Comparison of ENCODE assay signal across 13 cellular contexts in genomic region chr1:6420594-6421042, GRCh38. TPM values are rescaled to one million over a fixed set of nuclear protein-coding genes. Genes with fewer than 3 reads are reported as not detected.
A peak's percentile ranks its signal among the peaks of the same experiment; 100 is the strongest.
DNase-seq lines count a peak whose midpoint lies in the region; ATAC-seq, FAIRE-seq and TF ChIP-seq lines count a peak whose summit lies in the region.
"Had no signal": no experiment of that assay in that cellular context is flagged by ENCODE, and none has a peak within 500 bp of the region (broad histone marks: within the 10 kb centered on the region; RNA-seq: fewer than 3 reads in every experiment).

No MANE protein-coding gene starts in this region.

- H3K9me3 ChIP-seq in HepG2 (ENCODE audit: low read length) (no peaks in the 10 kb centered on the region), right lobe of liver (no peaks in the 10 kb centered on the region), left lung (no peaks in the 10 kb centered on the region), upper lobe of left lung (no peaks in the 10 kb centered on the region), HAP-1 (no peaks in the 10 kb centered on the region)

- H3K27ac Mint-ChIP-seq in central memory CD8-positive, alpha-beta T cell (ENCODE audit: low read depth), result no peak overlapping the region

- no peak overlapping the region for H3K9ac ChIP-seq in HepG2 (ENCODE audit: insufficient read depth, low read depth, low read length)

- no peak for FAIRE-seq in HepG2 (lab: Jason Lieb, UNC)

- POLR2A ChIA-PET in HepG2 (lab: Yijun Ruan, JAX), result no interaction called here

- TF ChIP-seq RAD21 in HepG2 (CRISPR knock-in tag; IDR thresholded peaks at IDR 0.05), result no peak

- H2AFZ ChIP-seq in HepG2 (ENCODE audit: low read length), result no peak overlapping the region

- H3K27me3 ChIP-seq in HepG2 (ENCODE audit: control insufficient read depth in 1 of 2, insufficient read depth in 2 of 2, low read length in 2 of 2) (peaks cover 32 to 91% of the 10 kb centered on the region in 2 experiments), right lobe of liver (peaks cover 2 to 33% of the 10 kb centered on the region in 2 donors), left lung (peaks cover 76 to 100% of the 10 kb centered on the region in 2 donors), upper lobe of left lung (peaks cover 3 to 70% (median 46%) of the 10 kb centered on the region in 4 donors), HAP-1 (ENCODE audit: low read depth) (peaks cover 32% of the 10 kb centered on the region)

- TF ChIP-seq CTCF in HepG2 (CRISPR knock-in tag; IDR thresholded peaks at IDR 0.05) (no peak), right lobe of liver (IDR thresholded peaks at IDR 0.05) (no peak), left lung (IDR thresholded peaks at IDR 0.05) (no peak), upper lobe of left lung (IDR thresholded peaks at IDR 0.05) (no peak)

- H3K36me3 ChIP-seq in HepG2 (replicated peaks in 1 of 2; ENCODE audit: control insufficient read depth in 1 of 2, insufficient read depth in 2 of 2, low read length in 2 of 2) (no peaks in the 10 kb centered on the region), right lobe of liver (no peaks in the 10 kb centered on the region), left lung (no peaks in the 10 kb centered on the region), upper lobe of left lung (no peaks in the 10 kb centered on the region), HAP-1 (replicated peaks) (no peaks in the 10 kb centered on the region)

- TF ChIP-seq POLR2A in HepG2 (IDR thresholded peaks at IDR 0.05; ENCODE audit: insufficient read depth in 1 of 2, low read depth in 2 of 2, low read length in 2 of 2) (no peak), right lobe of liver (IDR thresholded peaks at IDR 0.05) (no peak), upper lobe of left lung (IDR thresholded peaks at IDR 0.05) (no peak)

- WGBS in HepG2 (ENCODE audit: low lambda C conversion rate), result 20% methylated on average over 1 of the region's 35 CpGs
- no CpG with 5 or more reads among the region's 35 CpGs for WGBS in right lobe of liver (ENCODE audit: insufficient coverage, low coverage, low lambda C conversion rate, missing lambda C conversion rate)
- 0 to 19% methylated on average over 1 to 5 of the region's 35 CpGs for WGBS in upper lobe of left lung, 2 donors

- DNase-seq in HepG2 (ENCODE audit: low spot score) (no peak), right lobe of liver (no peak), left lung (peak in 1 of 2 donors; percentile 77), upper lobe of left lung (peak in 1 of 2 donors; percentile 86), HAP-1 (ENCODE audit: low spot score in 2 of 2) (no peak), A172 (ENCODE audit: low spot score) (no peak), sciatic nerve (ENCODE audit: low spot score) (no peak)
- DNase-seq in central memory CD8-positive, alpha-beta T cell (ENCODE audit: low spot score in 2 of 2), result no peak
- DNase-seq: activated CD4-positive, alpha-beta T cell treated with anti-CD3 and anti-CD28 coated beads, Interleukin-2, amount 50 U/mL, for 1 hour; NCI-H2081 treated with DMSO at 0.1 percent for 48 hours had no signal

- H3K27me3 Mint-ChIP-seq in central memory CD8-positive, alpha-beta T cell, result peaks cover 73% of the 10 kb centered on the region

- H3K4me3 Mint-ChIP-seq in central memory CD8-positive, alpha-beta T cell, result peak overlapping the region; percentile 52

- TF ChIP-seq EP300 in HepG2 (IDR thresholded peaks at IDR 0.05; ENCODE audit: low read depth in 2 of 2, low read length in 2 of 2), result no peak
- TF ChIP-seq EP300 in HepG2 (CRISPR knock-in tag; IDR thresholded peaks at IDR 0.05; ENCODE audit: borderline replicate concordance), result no peak
- no peak for TF ChIP-seq EP300 in upper lobe of left lung (IDR thresholded peaks at IDR 0.05)

- ATAC-seq in HepG2 (no peak), right lobe of liver (no peak), left lung (peak; percentile 11), upper lobe of left lung (ENCODE audit: low FRiP score in 2 of 2) (peak in 1 of 2 donors; percentile 25), sciatic nerve (no peak)
- ATAC-seq in central memory CD8-positive, alpha-beta T cell (replicated peaks; ENCODE audit: extremely low read depth, poor library complexity, severe bottlenecking), result no peak
- ATAC-seq: left lobe of liver, Right ventricle myocardium inferior had no signal

- H3K4me3 ChIP-seq in HepG2 (replicated peaks in 1 of 3; ENCODE audit: insufficient read depth in 1 of 3, low read depth in 2 of 3, low read length in 3 of 3), result peak overlapping the region in 1 of 3 experiments; percentile 60; a peak in 2 of 6 replicates
- H3K4me3 ChIP-seq in right lobe of liver, result no peak overlapping the region
- H3K4me3 ChIP-seq in left lung, result peak overlapping the region in 1 of 2 donors; percentile 28
- H3K4me3 ChIP-seq in upper lobe of left lung, result peak overlapping the region in 3 of 4 donors; percentile 34 to 54 (median 49)
- H3K4me3 ChIP-seq in HAP-1, result no peak overlapping the region

- H3K4me2 ChIP-seq in HepG2 (ENCODE audit: low read depth, low read length), result peak overlapping the region; percentile 62

- intact Hi-C loops in HepG2 (cut with micrococcal nuclease; ENCODE audit: unreplicated experiment) (no loop called here), right lobe of liver (cut with DNase I) (loop anchor here in 1 of 2 donors (10.0 kb wide), 1 partner anchor 176 kb away; the partner anchor contains the start of gene HES3), left lung (cut with DNase I) (no loop called here), sciatic nerve (cut with DNase I) (no loop called here)

- no TSS peak for BruUV-seq in HepG2 (replicated peaks; lab: Mats Ljungman, UMichigan)

- peaks cover 7% of the 10 kb centered on the region for H3K4me1 Mint-ChIP-seq in central memory CD8-positive, alpha-beta T cell

- no peaks in the 10 kb centered on the region for H3K9me3 Mint-ChIP-seq in central memory CD8-positive, alpha-beta T cell

- H4K20me1 ChIP-seq in HepG2 (ENCODE audit: insufficient read depth, low read length), result no peaks in the 10 kb centered on the region; the same call in 1 of the 2 replicates

- in situ Hi-C loops in HepG2 (cut with HindIII; ENCODE audit: extremely low pct_ligation_motif_present, low pct_unique_long_range_greater_than_20kb), result no loop called here
- in situ Hi-C loops in HAP-1 (cut with MboI; ENCODE audit: low sequenced_read_pairs), result no loop called here

- peaks cover 1% of the 10 kb centered on the region for H3K36me3 Mint-ChIP-seq in central memory CD8-positive, alpha-beta T cell (ENCODE audit: insufficient read depth)

- CTCF ChIA-PET in HepG2 (lab: Yijun Ruan, JAX; ENCODE audit: low intra/inter-chr PET ratio, low total read pairs), result no interaction called here

- H3K79me2 ChIP-seq in HepG2 (ENCODE audit: insufficient read depth, low read length), result no peaks in the 10 kb centered on the region

- H3K27ac ChIP-seq in HepG2 (ENCODE audit: extremely low read length, insufficient read depth, low read length), result no peak overlapping the region
- H3K27ac ChIP-seq in right lobe of liver, result no peak overlapping the region
- no peak overlapping the region for H3K27ac ChIP-seq in left lung
- H3K27ac ChIP-seq in upper lobe of left lung, result no peak overlapping the region

- H3K4me1 ChIP-seq in HepG2 (ENCODE audit: insufficient read depth, low read length) (peaks cover 30% of the 10 kb centered on the region), right lobe of liver (peaks cover 0 to 36% (median 0%) of the 10 kb centered on the region in 4 donors), left lung (peaks cover 24 to 46% of the 10 kb centered on the region in 2 donors), upper lobe of left lung (peaks cover 44 to 60% (median 46%) of the 10 kb centered on the region in 4 donors), HAP-1 (peaks cover 10% of the 10 kb centered on the region)

RNA-seq across cellular contexts. Expression of gene HES2, which starts 0.9 kb away (rescaled TPM):
- total RNA-seq in HepG2 (2016; rRNA removed; fragmentation: Illumina TruSeq; extraction: Trizol) (0.10 and 0.11 TPM in 2 replicates), right lobe of liver (1 to 10 TPM in 1 of 6 experiments, under 1 TPM in 2, not detected in 3; 0.27 to 1.2 (median 0.68) TPM), left lung (1 to 10 TPM; 1.6 to 6.6 TPM), upper lobe of left lung (10 to 100 TPM in 1 of 6 donors, 1 to 10 TPM in 5; 1.8 to 11.4 (median 3.7) TPM), sciatic nerve (not detected)
- total RNA-seq in HepG2 (2016; cell fraction: cytosol; rRNA removed; fragmentation: Illumina TruSeq; extraction: Trizol; ENCODE audit: low read depth), result 0.30 TPM in 1 of 2 replicates, not detected in the other
- 0.11 and 0.13 TPM in 2 replicates for total RNA-seq in HepG2 (2016; cell fraction: insoluble cytoplasmic fraction; rRNA removed; fragmentation: Illumina TruSeq; extraction: Trizol)
- 0.07 and 0.28 TPM in 2 replicates for total RNA-seq in HepG2 (2016; cell fraction: membrane; rRNA removed; fragmentation: Illumina TruSeq; extraction: Trizol)
- total RNA-seq in HepG2 (2016; cell fraction: nucleus; rRNA removed; fragmentation: Illumina TruSeq; extraction: Trizol), result 0.12 TPM in 1 of 2 replicates, not detected in the other
- 0.13 and 0.17 TPM in 2 replicates for polyA plus RNA-seq in HepG2 (2011; rRNA removed)
- polyA plus RNA-seq in HepG2 (2011; cell fraction: cytosol; rRNA removed), result 0.09 and 0.15 TPM in 2 replicates
- 0.06 and 0.10 TPM in 2 replicates for polyA plus RNA-seq in HepG2 (2011; cell fraction: nucleus; rRNA removed)
- not detected in 2 replicates for polyA plus RNA-seq in HepG2 (2012)
- polyA plus RNA-seq in HepG2 (2016; cell fraction: cytosol; fragmentation: Illumina TruSeq; extraction: Trizol; ENCODE audit: low read depth), result not detected in 2 replicates
- polyA plus RNA-seq in HepG2 (2016; cell fraction: insoluble cytoplasmic fraction; fragmentation: Illumina TruSeq; extraction: Trizol; ENCODE audit: low read depth), result 0.05 TPM in 1 of 2 replicates, not detected in the other
- 0.03 TPM in 1 of 2 replicates, not detected in the other for polyA plus RNA-seq in HepG2 (2016; cell fraction: membrane; fragmentation: Illumina TruSeq; extraction: Trizol; ENCODE audit: low read depth)
- 0.11 and 0.14 TPM in 2 replicates for polyA plus RNA-seq in HepG2 (2016; cell fraction: nucleus; fragmentation: Illumina TruSeq; extraction: Trizol; ENCODE audit: insufficient read depth, low read depth)
- 0.02 and 1.8 TPM in 2 replicates for polyA minus RNA-seq in HepG2 (2011; rRNA and poly(A)+ RNA removed; ENCODE audit: low replicate concordance)
- polyA minus RNA-seq in HepG2 (2011; cell fraction: cytosol; rRNA and poly(A)+ RNA removed), result not detected in 2 replicates
- polyA minus RNA-seq in HepG2 (2011; cell fraction: nucleus; rRNA and poly(A)+ RNA removed), result 0.25 TPM in 1 of 2 replicates, not detected in the other
- 2.0 and 3.9 TPM in 2 replicates for total RNA-seq in A172 (2014; rRNA removed; shearing (Covaris generic))
- total RNA-seq: Right ventricle myocardium inferior had no signal

RNA-seq across cellular contexts. Expression of gene ESPN, which starts 4.0 kb away (rescaled TPM):
- total RNA-seq in HepG2 (2016; rRNA removed; fragmentation: Illumina TruSeq; extraction: Trizol) (38.5 and 48.6 TPM in 2 replicates), right lobe of liver (100 to 1,000 TPM in 4 of 6 experiments, 10 to 100 TPM in 2; 81.6 to 149 (median 120) TPM), left lung (1 to 10 TPM; 1.2 to 3.7 TPM), upper lobe of left lung (10 to 100 TPM in 2 of 6 donors, 1 to 10 TPM in 4; 2.1 to 27.2 (median 4.8) TPM), sciatic nerve (14.4 TPM)
- total RNA-seq in HepG2 (2016; cell fraction: cytosol; rRNA removed; fragmentation: Illumina TruSeq; extraction: Trizol; ENCODE audit: low read depth), result 15.9 and 20.3 TPM in 2 replicates
- 39.4 and 50.9 TPM in 2 replicates for total RNA-seq in HepG2 (2016; cell fraction: insoluble cytoplasmic fraction; rRNA removed; fragmentation: Illumina TruSeq; extraction: Trizol)
- total RNA-seq in HepG2 (2016; cell fraction: membrane; rRNA removed; fragmentation: Illumina TruSeq; extraction: Trizol), result 30.5 and 39.8 TPM in 2 replicates
- total RNA-seq in HepG2 (2016; cell fraction: nucleus; rRNA removed; fragmentation: Illumina TruSeq; extraction: Trizol), result 25.3 and 27.5 TPM in 2 replicates
- 54.2 and 70.4 TPM in 2 replicates for polyA plus RNA-seq in HepG2 (2011; rRNA removed)
- polyA plus RNA-seq in HepG2 (2011; cell fraction: cytosol; rRNA removed), result 65.1 and 100 TPM in 2 replicates
- 169 and 184 TPM in 2 replicates for polyA plus RNA-seq in HepG2 (2011; cell fraction: nucleus; rRNA removed)
- 112 and 113 TPM in 2 replicates for polyA plus RNA-seq in HepG2 (2012)
- polyA plus RNA-seq in HepG2 (2016; cell fraction: cytosol; fragmentation: Illumina TruSeq; extraction: Trizol; ENCODE audit: low read depth), result 30.4 and 34.2 TPM in 2 replicates
- 72.8 and 91.0 TPM in 2 replicates for polyA plus RNA-seq in HepG2 (2016; cell fraction: insoluble cytoplasmic fraction; fragmentation: Illumina TruSeq; extraction: Trizol; ENCODE audit: low read depth)
- 46.8 and 50.8 TPM in 2 replicates for polyA plus RNA-seq in HepG2 (2016; cell fraction: membrane; fragmentation: Illumina TruSeq; extraction: Trizol; ENCODE audit: low read depth)
- polyA plus RNA-seq in HepG2 (2016; cell fraction: nucleus; fragmentation: Illumina TruSeq; extraction: Trizol; ENCODE audit: insufficient read depth, low read depth), result 64.4 and 66.2 TPM in 2 replicates
- polyA minus RNA-seq in HepG2 (2011; rRNA and poly(A)+ RNA removed; ENCODE audit: low replicate concordance), result 1.7 and 92.7 TPM in 2 replicates
- 102 and 107 TPM in 2 replicates for polyA minus RNA-seq in HepG2 (2011; cell fraction: cytosol; rRNA and poly(A)+ RNA removed)
- 35.1 and 39.9 TPM in 2 replicates for polyA minus RNA-seq in HepG2 (2011; cell fraction: nucleus; rRNA and poly(A)+ RNA removed)
- 4.0 TPM in 1 of 2 replicates, not detected in the other for total RNA-seq in A172 (2014; rRNA removed; shearing (Covaris generic))
- total RNA-seq: epithelial cell of proximal tubule had no signal

RNA-seq across cellular contexts. Expression of gene ACOT7, which starts 27.1 kb away (rescaled TPM):
- total RNA-seq in HepG2 (2016; rRNA removed; fragmentation: Illumina TruSeq; extraction: Trizol), result 33.0 and 43.2 TPM in 2 replicates
- total RNA-seq in HepG2 (2016; cell fraction: cytosol; rRNA removed; fragmentation: Illumina TruSeq; extraction: Trizol; ENCODE audit: low read depth), result 11.5 and 12.1 TPM in 2 replicates
- total RNA-seq in HepG2 (2016; cell fraction: insoluble cytoplasmic fraction; rRNA removed; fragmentation: Illumina TruSeq; extraction: Trizol), result 34.5 and 39.6 TPM in 2 replicates
- total RNA-seq in HepG2 (2016; cell fraction: membrane; rRNA removed; fragmentation: Illumina TruSeq; extraction: Trizol), result 19.5 and 22.7 TPM in 2 replicates
- total RNA-seq in HepG2 (2016; cell fraction: nucleus; rRNA removed; fragmentation: Illumina TruSeq; extraction: Trizol), result 16.0 and 18.3 TPM in 2 replicates
- 47.6 and 55.8 TPM in 2 replicates for polyA plus RNA-seq in HepG2 (2011; rRNA removed)
- 41.0 and 59.2 TPM in 2 replicates for polyA plus RNA-seq in HepG2 (2011; cell fraction: cytosol; rRNA removed)
- polyA plus RNA-seq in HepG2 (2011; cell fraction: nucleus; rRNA removed), result 29.4 and 30.1 TPM in 2 replicates
- polyA plus RNA-seq in HepG2 (2012), result 30.1 and 36.4 TPM in 2 replicates
- polyA plus RNA-seq in HepG2 (2016; cell fraction: cytosol; fragmentation: Illumina TruSeq; extraction: Trizol; ENCODE audit: low read depth), result 25.5 and 27.1 TPM in 2 replicates
- 80.5 and 96.2 TPM in 2 replicates for polyA plus RNA-seq in HepG2 (2016; cell fraction: insoluble cytoplasmic fraction; fragmentation: Illumina TruSeq; extraction: Trizol; ENCODE audit: low read depth)
- 36.8 and 37.9 TPM in 2 replicates for polyA plus RNA-seq in HepG2 (2016; cell fraction: membrane; fragmentation: Illumina TruSeq; extraction: Trizol; ENCODE audit: low read depth)
- 47.6 and 48.4 TPM in 2 replicates for polyA plus RNA-seq in HepG2 (2016; cell fraction: nucleus; fragmentation: Illumina TruSeq; extraction: Trizol; ENCODE audit: insufficient read depth, low read depth)
- polyA minus RNA-seq in HepG2 (2011; rRNA and poly(A)+ RNA removed; ENCODE audit: low replicate concordance), result 55.4 and 66.9 TPM in 2 replicates
- 14.3 and 18.7 TPM in 2 replicates for polyA minus RNA-seq in HepG2 (2011; cell fraction: cytosol; rRNA and poly(A)+ RNA removed)
- 8.0 and 8.6 TPM in 2 replicates for polyA minus RNA-seq in HepG2 (2011; cell fraction: nucleus; rRNA and poly(A)+ RNA removed)
- 10 to 100 TPM; 10.8 to 19.7 (median 14.1) TPM for total RNA-seq in right lobe of liver
- 10 to 100 TPM; 28.8 to 30.1 TPM for total RNA-seq in left lung
- 10 to 100 TPM in 5 of 6 donors, 1 to 10 TPM in 1; 8.2 to 33.4 (median 26.5) TPM for total RNA-seq in upper lobe of left lung
- total RNA-seq in A172 (2014; rRNA removed; shearing (Covaris generic)), result 44.2 and 55.3 TPM in 2 replicates
- total RNA-seq in sciatic nerve, result 11.9 TPM

RNA-seq across cellular contexts. Expression of gene TNFRSF25, which starts 45.4 kb away (rescaled TPM):
- total RNA-seq in HepG2 (2016; rRNA removed; fragmentation: Illumina TruSeq; extraction: Trizol), result 0.55 and 1.5 TPM in 2 replicates
- 0.40 and 0.44 TPM in 2 replicates for total RNA-seq in HepG2 (2016; cell fraction: cytosol; rRNA removed; fragmentation: Illumina TruSeq; extraction: Trizol; ENCODE audit: low read depth)
- 0.13 and 0.97 TPM in 2 replicates for total RNA-seq in HepG2 (2016; cell fraction: insoluble cytoplasmic fraction; rRNA removed; fragmentation: Illumina TruSeq; extraction: Trizol)
- total RNA-seq in HepG2 (2016; cell fraction: membrane; rRNA removed; fragmentation: Illumina TruSeq; extraction: Trizol), result 0.34 and 0.37 TPM in 2 replicates
- total RNA-seq in HepG2 (2016; cell fraction: nucleus; rRNA removed; fragmentation: Illumina TruSeq; extraction: Trizol), result 1.5 and 1.6 TPM in 2 replicates
- polyA plus RNA-seq in HepG2 (2011; rRNA removed), result 1.4 and 1.6 TPM in 2 replicates
- 0.47 and 0.64 TPM in 2 replicates for polyA plus RNA-seq in HepG2 (2011; cell fraction: cytosol; rRNA removed)
- polyA plus RNA-seq in HepG2 (2011; cell fraction: nucleus; rRNA removed), result 18.5 and 21.8 TPM in 2 replicates
- 3.9 and 4.6 TPM in 2 replicates for polyA plus RNA-seq in HepG2 (2012)
- polyA plus RNA-seq in HepG2 (2016; cell fraction: cytosol; fragmentation: Illumina TruSeq; extraction: Trizol; ENCODE audit: low read depth), result 0.43 TPM in 1 of 2 replicates, not detected in the other
- 0.17 and 0.44 TPM in 2 replicates for polyA plus RNA-seq in HepG2 (2016; cell fraction: insoluble cytoplasmic fraction; fragmentation: Illumina TruSeq; extraction: Trizol; ENCODE audit: low read depth)
- 0.17 TPM in 1 of 2 replicates, not detected in the other for polyA plus RNA-seq in HepG2 (2016; cell fraction: membrane; fragmentation: Illumina TruSeq; extraction: Trizol; ENCODE audit: low read depth)
- polyA plus RNA-seq in HepG2 (2016; cell fraction: nucleus; fragmentation: Illumina TruSeq; extraction: Trizol; ENCODE audit: insufficient read depth, low read depth), result 5.2 and 7.0 TPM in 2 replicates
- polyA minus RNA-seq in HepG2 (2011; rRNA and poly(A)+ RNA removed; ENCODE audit: low replicate concordance), result 0.68 and 1.8 TPM in 2 replicates
- not detected in 2 replicates for polyA minus RNA-seq in HepG2 (2011; cell fraction: cytosol; rRNA and poly(A)+ RNA removed)
- polyA minus RNA-seq in HepG2 (2011; cell fraction: nucleus; rRNA and poly(A)+ RNA removed), result 1.3 and 1.9 TPM in 2 replicates
- total RNA-seq in right lobe of liver, result 1 to 10 TPM; 1.1 to 3.2 (median 2.1) TPM
- 1 to 10 TPM; 5.6 to 8.4 TPM for total RNA-seq in left lung
- 10 to 100 TPM in 4 of 6 donors, 1 to 10 TPM in 2; 4.6 to 51.3 (median 14.0) TPM for total RNA-seq in upper lobe of left lung
- 5.1 and 6.2 TPM in 2 replicates for total RNA-seq in A172 (2014; rRNA removed; shearing (Covaris generic))
- 52.0 TPM for total RNA-seq in sciatic nerve

Comparison
In these comparisons a context has a peak if more than half of its experiments do, and no peak if none do; other contexts are left out.
1. H3K4me3 ChIP-seq: peak in upper lobe of left lung (3 of 4); none in right lobe of liver (0 of 3) and HAP-1 (single experiment).